ENCODE assay signal across 14 cellular contexts in the genomic region with DNA sequence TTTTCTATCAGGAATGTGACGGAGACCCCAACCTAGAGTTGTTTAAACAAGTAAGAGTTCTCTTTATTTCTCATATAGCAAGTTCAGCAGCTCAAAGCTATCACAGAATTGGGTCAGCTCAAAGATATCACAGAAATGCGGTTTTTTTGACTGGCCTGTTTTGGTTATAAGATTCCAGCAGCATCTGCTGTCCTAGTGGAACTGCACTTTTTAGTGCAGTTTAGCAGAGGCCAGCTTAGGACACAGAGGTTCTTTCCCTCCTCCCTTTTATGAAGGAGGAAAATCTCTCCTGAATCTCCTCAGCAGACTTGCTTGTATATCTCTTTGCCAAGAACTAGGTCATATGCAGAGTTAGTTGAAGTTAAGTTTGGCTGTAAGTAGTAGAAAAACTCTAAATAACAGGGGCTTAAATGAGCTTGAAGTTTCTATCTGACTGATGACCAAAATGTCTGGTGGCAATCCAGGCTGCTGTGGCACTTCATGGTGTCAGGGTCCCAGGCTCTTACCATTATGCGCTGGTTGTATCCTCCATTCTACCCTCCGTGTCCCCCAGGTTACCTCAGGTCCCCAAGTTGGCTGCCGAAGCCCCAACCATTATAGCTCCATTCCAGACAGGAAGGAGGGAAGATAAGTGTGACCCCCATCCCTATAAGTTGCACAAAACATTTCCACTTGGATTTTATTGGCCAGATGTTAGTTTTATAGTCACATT.
"Had no signal": no experiment of that assay in that cellular context is flagged by ENCODE, and none has a peak within 500 bp of the region (broad histone marks: within the 10 kb centered on the region; RNA-seq: fewer than 3 reads in every experiment).

No MANE protein-coding gene starts in this region.

- H3K27me3 ChIP-seq: esophagus squamous epithelium, foreskin keratinocyte, spleen, thyroid gland had no signal

- H3K27ac ChIP-seq: foreskin keratinocyte, spleen, thyroid gland had no signal

- H3K9me3 ChIP-seq: esophagus squamous epithelium, spleen, thyroid gland had no signal

- H3K4me3 ChIP-seq: esophagus squamous epithelium, spleen, thyroid gland had no signal

- H3K4me3 Mint-ChIP-seq: activated CD4-positive, alpha-beta T cell treated with anti-CD3 and anti-CD28 coated beads, Interleukin-2, amount 10 ng/mL, durations not matched to agents 7 days and 5 days; effector memory CD8-positive, alpha-beta T cell; mesothelial cell of epicardium; nephron had no signal

- DNase-seq: activated CD4-positive, alpha-beta T cell treated with anti-CD3 and anti-CD28 coated beads, Interleukin-2, amount 10 ng/mL, durations not matched to agents 7 days and 5 days; activated naive CD4-positive, alpha-beta T cell treated with Interleukin-2 at 50 U/mL for 16 hours; effector memory CD8-positive, alpha-beta T cell; esophagus squamous epithelium; foreskin keratinocyte; spleen; stimulated activated CD8-positive, alpha-beta memory T cell treated with anti-CD3 and anti-CD28 coated beads, Interleukin-4, amount 100 ng/mL, for 48 hours; stimulated activated naive CD4-positive, alpha-beta T cell treated with Interleukin-2 at 50 U/mL for 16 hours; T-helper 1 cell; T1000; thyroid gland had no signal

- H3K9me3 Mint-ChIP-seq: activated T-helper 2 cell treated with anti-CD3 and anti-CD28 coated beads, Interferon-gamma antibody, Interleukin-2, Interleukin-4, amounts not matched to agents 10 μg/mL and 5 μg/mL and 100 μg/mL, durations not matched to agents 14 hours and 24 hours and 36 hours; effector memory CD8-positive, alpha-beta T cell; mesothelial cell of epicardium; nephron had no signal

- ATAC-seq: effector memory CD8-positive, alpha-beta T cell; foreskin keratinocyte had no signal

- H3K27ac Mint-ChIP-seq: activated CD4-positive, alpha-beta T cell treated with anti-CD3 and anti-CD28 coated beads, Interleukin-2, amount 10 ng/mL, durations not matched to agents 7 days and 5 days; activated T-helper 2 cell treated with anti-CD3 and anti-CD28 coated beads, Interferon-gamma antibody, Interleukin-2, Interleukin-4, amounts not matched to agents 10 μg/mL and 5 μg/mL and 100 μg/mL, durations not matched to agents 14 hours and 24 hours and 36 hours; effector memory CD8-positive, alpha-beta T cell; mesothelial cell of epicardium; nephron had no signal

- H3K27me3 Mint-ChIP-seq: activated CD4-positive, alpha-beta T cell treated with anti-CD3 and anti-CD28 coated beads, Interleukin-2, amount 10 ng/mL, durations not matched to agents 7 days and 5 days; effector memory CD8-positive, alpha-beta T cell had no signal
